Comparison of ENCODE assay signal across 8 cellular contexts in the genomic region with DNA sequence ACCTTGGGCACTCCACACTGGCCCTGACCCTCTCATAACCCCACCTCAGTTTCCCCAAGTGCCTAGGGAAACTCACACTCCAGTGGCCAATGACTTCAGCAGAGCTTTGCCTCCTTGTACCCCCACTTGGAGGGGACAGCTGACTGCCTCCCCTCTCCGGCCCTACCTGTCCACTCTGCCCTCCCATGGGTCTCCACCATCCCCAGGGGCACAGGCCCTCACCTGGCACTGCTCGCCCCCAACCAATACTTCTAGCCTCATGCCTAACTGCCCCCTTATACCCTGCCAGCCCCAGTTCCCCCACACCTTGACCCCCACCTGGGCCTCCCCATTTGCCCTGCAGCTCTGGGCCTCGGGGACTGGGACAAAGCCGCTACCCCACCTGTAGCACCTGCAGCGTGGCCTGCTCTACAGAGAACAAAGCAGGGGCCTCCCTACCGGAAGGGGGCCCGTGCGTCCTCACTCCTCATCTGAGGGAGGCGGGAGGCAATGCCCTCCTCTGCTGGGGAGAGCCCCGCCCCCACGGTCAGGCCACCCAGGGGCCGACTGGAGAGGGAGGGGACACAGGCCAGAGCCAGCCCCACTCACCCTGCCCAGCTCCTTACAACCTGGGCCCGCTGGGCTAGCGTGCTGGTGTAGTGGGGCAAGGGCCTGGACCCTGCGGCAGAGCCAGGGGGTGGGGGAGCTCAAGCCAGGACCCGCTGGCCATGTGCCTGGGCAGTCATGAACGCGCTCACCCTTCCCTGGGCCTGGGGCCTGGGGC. TPM values are rescaled to one million over a fixed set of nuclear protein-coding genes. Genes with fewer than 3 reads are reported as not detected.
DNase-seq lines count a peak whose midpoint lies in the region; ATAC-seq and TF ChIP-seq lines count a peak whose summit lies in the region.
"Had no signal": no experiment of that assay in that cellular context is flagged by ENCODE, and none has a peak within 500 bp of the region (broad histone marks: within the 10 kb centered on the region; RNA-seq: fewer than 3 reads in every experiment).

No MANE protein-coding gene starts in this region.

- no peaks in the 10 kb centered on the region for H3K36me3 Mint-ChIP-seq in activated naive CD4-positive, alpha-beta T cell treated with anti-CD3 and anti-CD28 coated beads for 36 hours (ENCODE audit: low read depth)

- H3K4me1 Mint-ChIP-seq in activated naive CD4-positive, alpha-beta T cell treated with anti-CD3 and anti-CD28 coated beads for 36 hours (ENCODE audit: low read depth): no peaks in the 10 kb centered on the region

- DNase-seq in RWPE1 (ENCODE audit: low spot score) (no peak), islet precursor cell (peak; percentile 48), tibial nerve (ENCODE audit: low spot score in 2 of 2) (no peak), NCI-H2081 (lab: John Stamatoyannopoulos, UW) (no peak)
- no peak for DNase-seq in activated naive CD4-positive, alpha-beta T cell treated with anti-CD3 and anti-CD28 coated beads for 36 hours
- DNase-seq: MM.1S had no signal

- H3K4me3 Mint-ChIP-seq in activated naive CD4-positive, alpha-beta T cell treated with anti-CD3 and anti-CD28 coated beads for 36 hours: no peak overlapping the region
- H3K4me3 Mint-ChIP-seq: T-helper 2 cell treated with Interferon-gamma antibody and Interleukin-4, amounts not matched to agents 5 μg/mL and 100 μg/mL, for 36 hours had no signal

- no peaks in the 10 kb centered on the region for H3K27me3 ChIP-seq in tibial nerve

- H3K4me1 ChIP-seq in tibial nerve: peaks cover 0 to 97% (median 84%) of the 10 kb centered on the region in 4 donors

- no peak overlapping the region for H3K4me3 ChIP-seq in tibial nerve

- no peak for TF ChIP-seq EP300 in tibial nerve (IDR thresholded peaks at IDR 0.05)

- POLR2A ChIA-PET in RWPE1 (lab: Yijun Ruan, JAX; ENCODE audit: low non-redundant PET): interaction anchor here (0.9 to 1.6 kb wide), 2 partner anchors 9 to 10 kb away, joined by 3 to 6 read pairs; no protein-coding TSS in a partner anchor

- no peak for TF ChIP-seq POLR2A in tibial nerve (IDR thresholded peaks at IDR 0.05)

- TF ChIP-seq CTCF in RWPE1 (conservative IDR thresholded peaks at IDR 0.05; ENCODE audit: low read depth): no peak
- TF ChIP-seq CTCF in tibial nerve (IDR thresholded peaks at IDR 0.05): no peak

- CTCF ChIA-PET in RWPE1 (lab: Yijun Ruan, JAX): interaction anchor here (1.0 to 5.1 kb wide), 7 partner anchors 10 to 57 kb away, joined by 3 to 45 read pairs (median 4); no protein-coding TSS in a partner anchor
- CTCF ChIA-PET in activated naive CD4-positive, alpha-beta T cell treated with anti-CD3 and anti-CD28 coated beads for 36 hours (lab: Charles Lee): no interaction called here

- intact Hi-C loops in activated naive CD4-positive, alpha-beta T cell treated with anti-CD3 and anti-CD28 coated beads for 36 hours (cut with micrococcal nuclease): no loop called here

- no peaks in the 10 kb centered on the region for H3K36me3 ChIP-seq in tibial nerve

- H3K9me3 Mint-ChIP-seq in activated naive CD4-positive, alpha-beta T cell treated with anti-CD3 and anti-CD28 coated beads for 36 hours: no peaks in the 10 kb centered on the region
- H3K9me3 Mint-ChIP-seq: T-helper 2 cell treated with Interferon-gamma antibody and Interleukin-4, amounts not matched to agents 5 μg/mL and 100 μg/mL, for 36 hours had no signal

- ATAC-seq in GM18861 (IDR thresholded peaks at IDR 0.05; ENCODE audit: unreplicated experiment): no peak

- no peaks in the 10 kb centered on the region for H3K9me3 ChIP-seq in tibial nerve

- peak overlapping the region; percentile 100 for H3K27ac ChIP-seq in RWPE1
- H3K27ac ChIP-seq in tibial nerve: peak overlapping the region; percentile 55 to 96 (median 86)

- 39 to 46% methylated on average over 13 of the region's 18 CpGs for WGBS in tibial nerve, 2 donors

- peaks cover 8% of the 10 kb centered on the region for H3K27me3 Mint-ChIP-seq in activated naive CD4-positive, alpha-beta T cell treated with anti-CD3 and anti-CD28 coated beads for 36 hours (ENCODE audit: low read depth)

- H3K27ac Mint-ChIP-seq in activated naive CD4-positive, alpha-beta T cell treated with anti-CD3 and anti-CD28 coated beads for 36 hours: no peak overlapping the region
- H3K27ac Mint-ChIP-seq: T-helper 2 cell treated with Interferon-gamma antibody and Interleukin-4, amounts not matched to agents 5 μg/mL and 100 μg/mL, for 36 hours had no signal

RNA-seq across cellular contexts. Expression of a gene that starts 8.2 kb away (rescaled TPM):
- total RNA-seq in tibial nerve: 100 to 1,000 TPM in 3 of 4 donors, 10 to 100 TPM in 1; 95.2 to 230 (median 139) TPM
- 1 to 10 TPM in 1 of 2 experiments, under 1 TPM in 1; 0.81 to 1.5 TPM for total RNA-seq in activated naive CD4-positive, alpha-beta T cell treated with anti-CD3 and anti-CD28 coated beads for 36 hours

RNA-seq across cellular contexts. Expression of a gene that starts 28.0 kb away (rescaled TPM):
- total RNA-seq in tibial nerve: 1,000 to 10,000 TPM; 1,371 to 3,195 (median 1,826) TPM
- total RNA-seq in activated naive CD4-positive, alpha-beta T cell treated with anti-CD3 and anti-CD28 coated beads for 36 hours: 1,000 to 10,000 TPM; 2,995 to 3,072 TPM

RNA-seq across cellular contexts. Expression of a gene that starts 48.2 kb away (rescaled TPM):
- 1 to 10 TPM; 1.1 to 9.9 (median 6.2) TPM for total RNA-seq in tibial nerve
- total RNA-seq in activated naive CD4-positive, alpha-beta T cell treated with anti-CD3 and anti-CD28 coated beads for 36 hours: 1 to 10 TPM; 3.6 to 5.1 TPM

RNA-seq across cellular contexts. Expression of a gene that starts 56.1 kb away (rescaled TPM):
- total RNA-seq in tibial nerve: 100 to 1,000 TPM; 111 to 132 (median 129) TPM
- total RNA-seq in activated naive CD4-positive, alpha-beta T cell treated with anti-CD3 and anti-CD28 coated beads for 36 hours: 10 to 100 TPM; 77.4 to 81.5 TPM

Comparison
In these comparisons a context has a peak if more than half of its experiments do, and no peak if none do; other contexts are left out.
1. RNA of a gene that starts 8.2 kb away (total RNA-seq): 95.2 to 230 TPM in tibial nerve; 0.81 to 1.5 TPM in activated naive CD4-positive, alpha-beta T cell treated with anti-CD3 and anti-CD28 coated beads for 36 hours; every median in the first group is over 10 times any median in the second.